In the genomic region with DNA sequence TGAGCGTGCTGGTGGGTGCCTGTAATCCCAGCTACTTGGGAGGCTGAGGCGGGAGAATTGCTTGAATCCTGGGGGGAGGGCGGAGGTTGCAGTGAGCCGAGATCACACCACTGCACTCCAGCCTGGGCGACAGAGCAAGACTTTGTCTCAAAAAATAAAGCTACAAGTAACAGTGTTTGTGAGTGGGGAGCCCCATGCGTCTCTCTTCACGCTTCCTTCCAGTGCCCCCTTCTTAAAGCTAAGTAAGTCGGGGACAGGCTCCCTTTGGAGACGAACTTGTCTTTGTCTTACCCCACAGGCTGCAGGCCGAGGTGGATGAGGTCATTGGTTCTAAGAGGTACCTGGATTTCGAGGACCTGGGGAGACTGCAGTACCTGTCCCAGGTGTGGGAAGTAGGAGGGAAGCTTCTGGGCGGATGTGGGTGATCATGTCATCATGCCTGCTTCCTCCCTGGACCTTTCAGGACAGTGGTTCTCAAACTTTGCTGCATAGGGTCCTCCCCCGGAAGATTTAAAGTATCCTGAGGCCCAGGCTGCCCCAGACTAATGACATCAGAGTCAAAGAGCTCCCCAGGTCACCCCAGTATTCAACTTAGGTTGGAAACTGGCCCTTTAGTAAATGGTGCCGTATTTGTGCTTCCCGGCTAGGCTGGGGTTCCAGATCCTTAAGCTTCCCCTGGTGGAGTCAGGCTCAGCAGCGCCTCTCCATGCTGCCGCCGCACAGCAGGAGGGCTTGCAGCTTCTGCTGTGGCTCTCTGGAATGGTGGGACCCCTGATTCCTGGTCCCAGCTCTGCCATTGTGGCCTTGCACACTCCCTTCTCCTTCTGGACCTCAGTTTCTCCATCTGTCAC, we compare ENCODE assay signal across 15 cellular contexts. TPM values are rescaled to one million over a fixed set of nuclear protein-coding genes. Genes with fewer than 3 reads are reported as not detected.
A peak's percentile ranks its signal among the peaks of the same experiment; 100 is the strongest.
DNase-seq lines count a peak whose midpoint lies in the region; ATAC-seq and TF ChIP-seq lines count a peak whose summit lies in the region.
"Had no signal": no experiment of that assay in that cellular context is flagged by ENCODE, and none has a peak within 500 bp of the region (broad histone marks: within the 10 kb centered on the region; RNA-seq: fewer than 3 reads in every experiment).

No MANE protein-coding gene starts in this region.

- no peak overlapping the region for H3K4me3 Mint-ChIP-seq in HFFc6
- H3K4me3 Mint-ChIP-seq: CD14-positive monocyte had no signal

- H3K4me1 ChIP-seq in Peyer's patch: no peaks in the 10 kb centered on the region

- H3K9me3 Mint-ChIP-seq in HFFc6: no peaks in the 10 kb centered on the region

- no peak overlapping the region for H3K27ac Mint-ChIP-seq in HFFc6

- no peaks in the 10 kb centered on the region for H3K36me3 ChIP-seq in Peyer's patch

- intact Hi-C loops in sciatic nerve (cut with DNase I): no loop called here

- H3K27me3 Mint-ChIP-seq in HFFc6 (ENCODE audit: insufficient read depth): peaks cover 21% of the 10 kb centered on the region

- no peaks in the 10 kb centered on the region for H3K9me3 ChIP-seq in Peyer's patch

- peak; percentile 45 for DNase-seq in activated CD8-positive, alpha-beta memory T cell treated with anti-CD3 and anti-CD28 coated beads for 24 hours
- DNase-seq in activated CD8-positive, alpha-beta memory T cell treated with anti-CD3 and anti-CD28 coated beads, Interleukin-2, amount 50 U/mL, for 4 hours: no peak
- peak in 2 of 3 donors; percentile 2 to 19 for DNase-seq in Peyer's patch
- peak; percentile 29 for DNase-seq in islet precursor cell
- DNase-seq in sciatic nerve (ENCODE audit: low spot score): peak; percentile 27
- DNase-seq in HFFc6: no peak
- DNase-seq: 8988T, DMS79, NCI-H1092 treated with DMSO at 0.1 percent for 48 hours, NCI-H1694, NCI-H2081 treated with DMSO at 0.1 percent for 48 hours had no signal

- TF ChIP-seq POLR2A in Peyer's patch (IDR thresholded peaks at IDR 0.05): no peak

- H3K27ac ChIP-seq in Peyer's patch: no peak overlapping the region

- H3K27me3 ChIP-seq in Peyer's patch: no peaks in the 10 kb centered on the region

- TF ChIP-seq CTCF in Peyer's patch (IDR thresholded peaks at IDR 0.05) (no peak), HFFc6 (IDR thresholded peaks at IDR 0.05) (no peak)

- no peaks in the 10 kb centered on the region for H3K4me1 Mint-ChIP-seq in HFFc6 (ENCODE audit: low read depth)
- H3K4me1 Mint-ChIP-seq: CD14-positive monocyte had no signal

- H3K4me3 ChIP-seq in Peyer's patch: no peak overlapping the region

- no peaks in the 10 kb centered on the region for H3K36me3 Mint-ChIP-seq in HFFc6 (ENCODE audit: low read depth)
- H3K36me3 Mint-ChIP-seq: CD14-positive monocyte had no signal

- no peak for ATAC-seq in sciatic nerve
- ATAC-seq in GM21717 (IDR thresholded peaks at IDR 0.05; ENCODE audit: unreplicated experiment): no peak
- ATAC-seq in GM19023 (IDR thresholded peaks at IDR 0.05; ENCODE audit: unreplicated experiment): no peak
- ATAC-seq: Right ventricle myocardium inferior had no signal

RNA-seq across cellular contexts. Expression of a gene that starts 37.1 kb away (rescaled TPM):
- total RNA-seq in Peyer's patch (1 to 10 TPM in 1 of 4 donors, under 1 TPM in 1, not detected in 2; 0.13 to 2.5 TPM), sciatic nerve (2.5 TPM)
- under 1 TPM; 0.28 to 0.62 (median 0.49) TPM for total RNA-seq in HFFc6 (2021; fragmentation: NEBNext Ultra II Directional; extraction: Animal tissue kit (Norgen Biotek cat#: 25700))

Comparison
In these comparisons a context has a peak if more than half of its experiments do, and no peak if none do; other contexts are left out.
1. DNase-seq: peak in activated CD8-positive, alpha-beta memory T cell treated with anti-CD3 and anti-CD28 coated beads for 24 hours (single experiment), Peyer's patch (2 of 3), islet precursor cell (single experiment) and sciatic nerve (single experiment); none in activated CD8-positive, alpha-beta memory T cell treated with anti-CD3 and anti-CD28 coated beads, Interleukin-2, amount 50 U/mL, for 4 hours (single experiment) and HFFc6 (single experiment).